In the genomic region with DNA sequence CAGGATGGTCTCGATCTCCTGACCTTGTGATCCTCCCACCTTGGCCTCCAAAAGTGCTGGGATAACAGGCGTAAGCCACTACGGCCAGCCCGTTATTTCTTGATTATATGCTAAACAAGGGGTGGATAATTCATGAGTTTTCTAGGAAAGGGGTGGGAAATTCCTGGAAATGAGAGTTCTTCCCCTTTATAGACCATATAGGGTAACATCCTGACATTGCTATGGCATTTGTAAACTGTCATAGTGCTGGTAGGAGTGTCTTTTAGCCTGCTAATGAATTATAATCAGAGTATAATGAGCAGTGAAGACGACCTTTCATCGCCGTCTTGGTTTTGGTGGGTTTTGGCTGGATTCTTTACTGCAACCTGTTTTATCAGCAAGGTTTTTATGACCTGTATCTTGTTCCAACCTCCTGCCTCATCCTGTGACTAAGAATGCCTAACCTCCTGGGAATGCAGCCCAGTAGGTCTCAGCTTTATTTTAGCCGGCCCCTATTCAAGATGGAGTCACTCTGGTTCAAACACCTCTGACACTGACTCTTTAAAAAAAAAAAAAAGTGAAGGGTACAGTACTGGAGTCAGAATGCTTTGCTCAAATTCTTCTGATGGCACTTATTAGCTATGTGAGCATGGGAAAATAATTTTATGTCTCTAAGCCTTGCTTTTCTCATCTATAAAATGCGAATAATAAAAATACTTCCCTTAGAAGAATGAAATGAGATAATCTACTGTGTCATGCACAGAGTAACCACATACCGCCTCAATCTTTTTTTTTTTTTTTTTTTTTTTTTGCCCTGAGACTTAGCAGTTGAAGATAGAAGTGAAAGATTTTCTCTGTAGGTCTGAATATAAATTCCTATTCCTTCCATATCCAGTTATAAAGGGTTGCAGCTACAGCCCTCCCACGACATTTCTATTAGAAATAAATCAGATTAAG, we compare ENCODE assay signal across 1 cellular context.
TF ChIP-seq lines count a peak whose summit lies in the region.

No MANE protein-coding gene starts in this region.

TF ChIP-seq in K562, 482 proteins besides CTCF, POLR2A, EP300 and RAD21 (continued from another document and continues in another):
- TF ChIP-seq GTF2B (IDR thresholded peaks at IDR 0.05; ENCODE audit: extremely low read depth, insufficient read length) (no peak), NKRF (IDR thresholded peaks at IDR 0.05; ENCODE audit: borderline replicate concordance) (no peak), ZKSCAN3 (CRISPR knock-in tag; IDR thresholded peaks at IDR 0.05) (peak; percentile 62; the same call in 1 of the 2 replicates), FOXP1 (CRISPR knock-in tag; IDR thresholded peaks at IDR 0.05) (no peak), TAL1 (IDR thresholded peaks at IDR 0.05) (no peak), SRSF1 (IDR thresholded peaks at IDR 0.05; ENCODE audit: low read depth, low read length) (no peak), RNF219 (CRISPR knock-in tag; IDR thresholded peaks at IDR 0.05) (0 out of 2 replicates have a peak, but pooled peaks have one; percentile 13), MTA1 (IDR thresholded peaks at IDR 0.05; ENCODE audit: borderline replicate concordance) (no peak), ZNF77 (CRISPR knock-in tag; IDR thresholded peaks at IDR 0.05) (no peak), NFE2 (IDR thresholded peaks at IDR 0.05; ENCODE audit: low read depth) (no peak), LCOR (CRISPR knock-in tag; IDR thresholded peaks at IDR 0.05) (no peak), PML (IDR thresholded peaks at IDR 0.05; ENCODE audit: low read length) (no peak), SREBF2 (CRISPR knock-in tag; IDR thresholded peaks at IDR 0.05) (no peak), CREBBP (IDR thresholded peaks at IDR 0.05; ENCODE audit: low read depth, low read length) (no peak), MEIS2 (IDR thresholded peaks at IDR 0.05; ENCODE audit: partially characterized antibody) (peak; percentile 89), SLC30A9 (CRISPR knock-in tag; IDR thresholded peaks at IDR 0.05) (0 out of 2 replicates have a peak, but pooled peaks have one; percentile 71), MTA3 (IDR thresholded peaks at IDR 0.05; ENCODE audit: borderline replicate concordance) (no peak), ILK (tag; IDR thresholded peaks at IDR 0.05; ENCODE audit: borderline replicate concordance, low read depth) (peak; percentile 99), CBX1 (IDR thresholded peaks at IDR 0.05; ENCODE audit: low read depth) (no peak), CHD1 (IDR thresholded peaks at IDR 0.05; ENCODE audit: low read length) (no peak), TRIM25 (IDR thresholded peaks at IDR 0.05; ENCODE audit: borderline replicate concordance) (no peak), ZNF239 (CRISPR knock-in tag; IDR thresholded peaks at IDR 0.05) (peak; percentile 95), ILF3 (IDR thresholded peaks at IDR 0.05; ENCODE audit: borderline replicate concordance) (no peak), C11orf30 (IDR thresholded peaks at IDR 0.05; ENCODE audit: low read depth) (no peak), ZNF124 (CRISPR knock-in tag; IDR thresholded peaks at IDR 0.05) (no peak), FOXK1 (CRISPR knock-in tag; IDR thresholded peaks at IDR 0.05; ENCODE audit: borderline replicate concordance) (no peak), EZH2 (IDR thresholded peaks at IDR 0.05; ENCODE audit: borderline replicate concordance, low read depth, low read length) (no peak), TCF7 (IDR thresholded peaks at IDR 0.05; ENCODE audit: borderline replicate concordance) (no peak), NBN (IDR thresholded peaks at IDR 0.05; ENCODE audit: low read depth) (no peak), KAT7 (CRISPR knock-in tag; IDR thresholded peaks at IDR 0.05; ENCODE audit: borderline replicate concordance) (no peak), KLF6 (CRISPR knock-in tag; IDR thresholded peaks at IDR 0.05; ENCODE audit: borderline replicate concordance) (peak; percentile 99), THAP12 (CRISPR knock-in tag; IDR thresholded peaks at IDR 0.05) (no peak), AFF4 (CRISPR knock-in tag; IDR thresholded peaks at IDR 0.05) (no peak), ZBTB8A (IDR thresholded peaks at IDR 0.05; ENCODE audit: partially characterized antibody) (no peak), SIN3B (IDR thresholded peaks at IDR 0.05; ENCODE audit: low read depth) (no peak), NFATC3 (IDR thresholded peaks at IDR 0.05) (no peak), BDP1 (IDR thresholded peaks at IDR 0.05; ENCODE audit: insufficient read depth, insufficient read length) (no peak), CREM (IDR thresholded peaks at IDR 0.05; ENCODE audit: low read depth) (no peak), PHB (CRISPR knock-in tag; IDR thresholded peaks at IDR 0.05) (no peak), ZNF586 (CRISPR knock-in tag; conservative IDR thresholded peaks at IDR 0.05) (peak; percentile 84; the same call in 1 of the 2 replicates), HDAC1 (IDR thresholded peaks at IDR 0.05) (no peak), SMARCE1 (IDR thresholded peaks at IDR 0.05) (no peak), ZNF316 (IDR thresholded peaks at IDR 0.05) (no peak), BRCA1 (IDR thresholded peaks at IDR 0.05) (no peak), BRCA1 (CRISPR knock-in tag; IDR thresholded peaks at IDR 0.05) (no peak), ETS2 (tag; IDR thresholded peaks at IDR 0.05; ENCODE audit: borderline replicate concordance, poor library complexity, severe bottlenecking) (peak; percentile 96), POLR2AphosphoS2 (IDR thresholded peaks at IDR 0.05; ENCODE audit: low read length) (no peak), MAZ (CRISPR knock-in tag; conservative IDR thresholded peaks at IDR 0.05 in 1 of 2, IDR thresholded peaks at IDR 0.05 in 1 of 2) (peak; percentile 36 to 83; a peak in 3 of 4 replicates), EGR1 (conservative IDR thresholded peaks at IDR 0.05) (no peak)
- TF ChIP-seq, protein P1, sequence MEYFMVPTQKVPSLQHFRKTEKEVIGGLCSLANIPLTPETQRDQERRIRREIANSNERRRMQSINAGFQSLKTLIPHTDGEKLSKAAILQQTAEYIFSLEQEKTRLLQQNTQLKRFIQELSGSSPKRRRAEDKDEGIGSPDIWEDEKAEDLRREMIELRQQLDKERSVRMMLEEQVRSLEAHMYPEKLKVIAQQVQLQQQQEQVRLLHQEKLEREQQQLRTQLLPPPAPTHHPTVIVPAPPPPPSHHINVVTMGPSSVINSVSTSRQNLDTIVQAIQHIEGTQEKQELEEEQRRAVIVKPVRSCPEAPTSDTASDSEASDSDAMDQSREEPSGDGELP (CRISPR knock-in tag; IDR thresholded peaks at IDR 0.05; ENCODE audit: borderline replicate concordance) = no peak
- TF ChIP-seq, protein P2, sequence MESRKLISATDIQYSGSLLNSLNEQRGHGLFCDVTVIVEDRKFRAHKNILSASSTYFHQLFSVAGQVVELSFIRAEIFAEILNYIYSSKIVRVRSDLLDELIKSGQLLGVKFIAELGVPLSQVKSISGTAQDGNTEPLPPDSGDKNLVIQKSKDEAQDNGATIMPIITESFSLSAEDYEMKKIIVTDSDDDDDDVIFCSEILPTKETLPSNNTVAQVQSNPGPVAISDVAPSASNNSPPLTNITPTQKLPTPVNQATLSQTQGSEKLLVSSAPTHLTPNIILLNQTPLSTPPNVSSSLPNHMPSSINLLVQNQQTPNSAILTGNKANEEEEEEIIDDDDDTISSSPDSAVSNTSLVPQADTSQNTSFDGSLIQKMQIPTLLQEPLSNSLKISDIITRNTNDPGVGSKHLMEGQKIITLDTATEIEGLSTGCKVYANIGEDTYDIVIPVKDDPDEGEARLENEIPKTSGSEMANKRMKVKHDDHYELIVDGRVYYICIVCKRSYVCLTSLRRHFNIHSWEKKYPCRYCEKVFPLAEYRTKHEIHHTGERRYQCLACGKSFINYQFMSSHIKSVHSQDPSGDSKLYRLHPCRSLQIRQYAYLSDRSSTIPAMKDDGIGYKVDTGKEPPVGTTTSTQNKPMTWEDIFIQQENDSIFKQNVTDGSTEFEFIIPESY (CRISPR knock-in tag; IDR thresholded peaks at IDR 0.05) = no peak
